ENCODE assay signal across 22 cellular contexts in the genomic region with DNA sequence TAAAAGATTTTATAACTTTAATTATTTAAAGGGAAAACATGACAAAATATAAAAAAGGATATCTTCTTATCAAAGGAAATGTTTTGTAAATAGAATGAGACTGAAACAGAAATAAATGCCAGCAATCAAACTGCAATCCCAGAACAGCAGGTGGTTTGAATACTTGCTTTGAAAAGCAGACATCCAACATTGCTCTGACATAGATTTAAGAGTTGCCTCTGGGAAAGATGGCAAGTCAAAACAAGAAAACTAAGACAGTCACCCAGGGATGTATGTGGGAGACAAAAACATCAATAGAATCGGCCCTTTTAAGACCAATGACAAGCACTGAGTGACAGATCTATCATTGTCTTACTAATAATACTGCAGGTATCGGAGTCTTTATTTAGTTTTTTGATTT.
"Had no signal": no experiment of that assay in that cellular context is flagged by ENCODE, and none has a peak within 500 bp of the region (broad histone marks: within the 10 kb centered on the region; RNA-seq: fewer than 3 reads in every experiment).

No MANE protein-coding gene starts in this region.

- ATAC-seq: activated CD4-positive, CD25-positive, alpha-beta regulatory T cell treated with anti-CD3 and anti-CD28 coated beads, Interleukin-2, amount 50 U/mL, for 24 hours; activated CD8-positive, alpha-beta memory T cell treated with anti-CD3 and anti-CD28 coated beads, Interleukin-2, amount 10 ng/mL, durations not matched to agents 7 days and 5 days; body of pancreas; K562; PC-3 had no signal

- H3K4me3 ChIP-seq: ascending aorta, body of pancreas, coronary artery, K562 had no signal

- DNase-seq: activated CD4-positive, alpha-beta T cell treated with anti-CD3 and anti-CD28 coated beads for 48 hours; activated CD4-positive, alpha-beta T cell treated with anti-CD3 and anti-CD28 coated beads, Interleukin-2, amount 50 U/mL, for 4 hours; activated CD8-positive, alpha-beta memory T cell treated with anti-CD3 and anti-CD28 coated beads, Interleukin-2, amount 10 ng/mL, durations not matched to agents 7 days and 5 days; activated effector memory CD4-positive, alpha-beta T cell treated with Interleukin-2 at 50 U/mL for 16 hours; activated naive CD4-positive, alpha-beta T cell; activated T-cell treated with anti-CD3 and anti-CD28 coated beads, Interleukin-2, amount 50 U/mL, for 24 hours; body of pancreas; central memory CD4-positive, alpha-beta T cell; Karpas-422; MM.1S; NCI-H187; NCI-H2081 treated with DMSO at 0.1 percent for 48 hours; NCI-H226; NCI-H526; NCI-H82; NK-92 treated with Interleukin-12 subunit alpha and Interleukin-12 subunit beta, amount 100 ng/mL, for 24 hours; PC-3; SHP77 had no signal
